9 cellular contexts compared by ENCODE assay signal in the genomic region with DNA sequence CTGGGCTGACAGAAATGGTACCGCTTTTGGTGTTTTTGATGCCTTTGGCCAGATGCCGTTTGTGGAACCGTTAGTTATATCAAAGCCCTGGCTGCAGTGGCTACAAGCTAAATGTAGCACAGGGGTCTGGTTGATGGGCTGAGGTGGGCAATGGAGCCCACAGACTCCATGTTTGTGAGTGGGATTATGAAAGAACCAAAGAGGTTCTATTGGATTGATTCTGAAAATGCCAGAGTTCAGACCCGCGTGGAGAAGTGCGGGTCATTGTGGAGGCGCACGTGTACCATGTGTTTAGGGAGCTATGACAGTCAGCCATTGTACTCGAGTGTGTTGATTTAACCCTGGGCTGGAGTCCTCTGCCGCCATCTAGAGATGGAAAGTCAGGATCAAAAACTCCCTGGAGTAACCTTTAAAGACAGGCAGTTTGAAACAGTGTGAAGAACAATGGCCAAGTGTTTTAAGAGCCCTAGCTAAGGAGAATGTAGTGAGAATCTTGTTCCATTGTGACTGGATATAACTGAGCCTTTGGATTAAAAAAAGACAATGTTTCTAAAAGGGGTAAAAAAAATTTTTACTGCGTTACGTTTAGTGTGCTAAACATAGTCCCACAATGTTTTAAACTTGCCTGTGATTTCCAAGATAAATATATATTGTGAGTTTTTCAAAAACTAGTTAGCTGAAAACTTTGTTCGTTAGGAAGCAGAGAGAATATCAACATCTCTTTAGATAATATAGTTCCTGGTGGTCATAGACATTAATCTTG. TPM values are rescaled to one million over a fixed set of nuclear protein-coding genes. Genes with fewer than 3 reads are reported as not detected.
DNase-seq lines count a peak whose midpoint lies in the region; ATAC-seq, FAIRE-seq and TF ChIP-seq lines count a peak whose summit lies in the region.
"Had no signal": no experiment of that assay in that cellular context is flagged by ENCODE, and none has a peak within 500 bp of the region (broad histone marks: within the 10 kb centered on the region; RNA-seq: fewer than 3 reads in every experiment).

No MANE protein-coding gene starts in this region.

- peak overlapping the region; percentile 34 for H3K27ac ChIP-seq in skeletal muscle tissue (ENCODE audit: low read depth, low read length)
- H3K27ac ChIP-seq: SK-N-MC had no signal

- H3K9me3 ChIP-seq in HAP-1 (no peaks in the 10 kb centered on the region), skeletal muscle tissue (ENCODE audit: control insufficient read depth in 3 of 3, low read length in 3 of 3) (no peaks in the 10 kb centered on the region)

- in situ Hi-C loops in HAP-1 (cut with MboI; ENCODE audit: low sequenced_read_pairs) (no loop called here), astrocyte of the cerebellum (cut with HindIII; ENCODE audit: low sequenced_read_pairs) (no loop called here)

- H3K4me3 ChIP-seq in HAP-1 (no peak overlapping the region), astrocyte of the cerebellum (ENCODE audit: low read depth, low read length) (no peak overlapping the region), skeletal muscle tissue (ENCODE audit: low read length in 3 of 3) (peak overlapping the region; percentile 28 to 57 (median 33))
- H3K4me3 ChIP-seq: SK-N-MC had no signal

- DNase-seq in CD1c-positive myeloid dendritic cell (ENCODE audit: extremely low spot score) (peak; percentile 42), HAP-1 (ENCODE audit: low spot score in 2 of 2) (peak; percentile 78 to 84), NCI-H526 (lab: John Stamatoyannopoulos, UW) (peak; percentile 53 to 78), astrocyte of the cerebellum (ENCODE audit: low read depth) (peak; percentile 16), hypothalamus (lab: John Stamatoyannopoulos, UW) (peak in 44 of 51 donors; percentile 3 to 88 (median 42)), GM12892 (ENCODE audit: insufficient read length) (no peak)

- no peak for ATAC-seq in activated CD4-positive, CD25-positive, alpha-beta regulatory T cell treated with anti-CD3 and anti-CD28 coated beads, Interleukin-2, amount 50 U/mL, for 24 hours

- H3K36me3 ChIP-seq in HAP-1 (replicated peaks) (no peaks in the 10 kb centered on the region), skeletal muscle tissue (ENCODE audit: control insufficient read depth in 3 of 3, insufficient read depth in 3 of 3, low read length in 3 of 3) (no peaks in the 10 kb centered on the region)

- no peak for FAIRE-seq in GM12892 (lab: Jason Lieb, UNC)

- TF ChIP-seq POLR2A in GM12892 (IDR thresholded peaks at IDR 0.05; ENCODE audit: low read depth, low read length): no peak

- H3K27me3 ChIP-seq in HAP-1 (ENCODE audit: low read depth): peaks cover 2% of the 10 kb centered on the region; the same call in 1 of the 2 replicates
- H3K27me3 ChIP-seq in skeletal muscle tissue (ENCODE audit: control insufficient read depth in 3 of 3, insufficient read depth in 3 of 3, low read length in 3 of 3): no peaks in the 10 kb centered on the region

- peak overlapping the region; percentile 10 to 61 (median 26) for H3K9ac ChIP-seq in skeletal muscle tissue (ENCODE audit: low read depth in 1 of 3, low read length in 3 of 3)

- TF ChIP-seq CTCF in astrocyte of the cerebellum (IDR thresholded peaks at IDR 0.05; ENCODE audit: low read depth, low read length, missing control alignments): peak; percentile 71

- H3K4me1 ChIP-seq in HAP-1 (no peaks in the 10 kb centered on the region), skeletal muscle tissue (ENCODE audit: control insufficient read depth in 3 of 3, insufficient read depth in 3 of 3, low read length in 3 of 3) (peaks cover 46 to 55% (median 50%) of the 10 kb centered on the region in 3 donors)

RNA-seq across cellular contexts. Expression of a gene that starts 12.7 kb away (rescaled TPM):
- total RNA-seq in skeletal muscle tissue: 19.3 TPM
- polyA plus RNA-seq in GM12892 (2012; ENCODE audit: missing spikeins): not detected

RNA-seq across cellular contexts. Expression of a gene that starts 51.3 kb away (rescaled TPM):
- total RNA-seq in skeletal muscle tissue: 0.52 TPM
- polyA plus RNA-seq in GM12892 (2012; ENCODE audit: missing spikeins): not detected

Comparison
In these comparisons a context has a peak if more than half of its experiments do, and no peak if none do; other contexts are left out.
1. H3K4me3 ChIP-seq: peak in skeletal muscle tissue (3 of 3); none in HAP-1 (single experiment) and astrocyte of the cerebellum (single experiment).